12 cellular contexts compared by ENCODE assay signal in genomic region chr17:36283256-36283655, GRCh38. TPM values are rescaled to one million over a fixed set of nuclear protein-coding genes. Genes with fewer than 3 reads are reported as not detected.
"Had no signal": no experiment of that assay in that cellular context is flagged by ENCODE, and none has a peak within 500 bp of the region (broad histone marks: within the 10 kb centered on the region; RNA-seq: fewer than 3 reads in every experiment).

No MANE protein-coding gene starts in this region.

RNA-seq across cellular contexts. Expression of gene TBC1D3I, which starts 18.9 kb away (rescaled TPM):
- total RNA-seq: body of pancreas, fibroblast of villous mesenchyme had no signal
- polyA plus RNA-seq: heart left ventricle had no signal

RNA-seq across cellular contexts. Expression of gene TBC1D3G, which starts 40.4 kb away (rescaled TPM):
- total RNA-seq: activated B cell treated with CpG ODN at 0.5 μM for 24 hours; activated CD4-positive, alpha-beta memory T cell treated with anti-CD3 and anti-CD28 coated beads for 36 hours; activated CD4-positive, alpha-beta T cell treated with anti-CD3 and anti-CD28 coated beads, Interleukin-2, amount 10 ng/mL, durations not matched to agents 24 days and 14 days; adrenal gland; aorta; body of pancreas; chondrocyte; dermis blood vessel endothelial cell; fibroblast of lung; fibroblast of villous mesenchyme; frontal cortex; heart left ventricle had no signal
- polyA plus RNA-seq: fibroblast of lung had no signal
